In genomic region chr20:62376112-62377063, GRCh38 we compare ENCODE assay signal across 1 cellular context.
TF ChIP-seq lines count a peak whose summit lies in the region.

No MANE protein-coding gene starts in this region.

TF ChIP-seq in HepG2, 621 proteins besides CTCF, POLR2A, EP300 and RAD21 (continued from another document and continues in another):
- TF ChIP-seq ZNF275 (CRISPR knock-in tag; IDR thresholded peaks at IDR 0.05; ENCODE audit: borderline replicate concordance) (peak; percentile 80; the same call in 1 of the 2 replicates), THRA (CRISPR knock-in tag; IDR thresholded peaks at IDR 0.05; ENCODE audit: borderline replicate concordance) (peak; percentile 75; the same call in 1 of the 2 replicates), ZFP41 (CRISPR knock-in tag; IDR thresholded peaks at IDR 0.05; ENCODE audit: borderline replicate concordance) (no peak; the same call in 1 of the 2 replicates), PLSCR1 (CRISPR knock-in tag; IDR thresholded peaks at IDR 0.05; ENCODE audit: borderline replicate concordance) (no peak), MEIS1 (CRISPR knock-in tag; IDR thresholded peaks at IDR 0.05; ENCODE audit: borderline replicate concordance) (peak; percentile 91), HNF1A (IDR thresholded peaks at IDR 0.05; ENCODE audit: low read depth) (no peak), HNF1A (CRISPR knock-in tag; IDR thresholded peaks at IDR 0.05; ENCODE audit: borderline replicate concordance) (peak; percentile 47; the same call in 1 of the 2 replicates), ZNF142 (CRISPR knock-in tag; IDR thresholded peaks at IDR 0.05) (peak; percentile 77), ZNF850 (CRISPR knock-in tag; conservative IDR thresholded peaks at IDR 0.05) (peak; percentile 85; the same call in 1 of the 2 replicates), DZIP1 (CRISPR knock-in tag; IDR thresholded peaks at IDR 0.05) (no peak), ZNF550 (CRISPR knock-in tag; IDR thresholded peaks at IDR 0.05; ENCODE audit: borderline replicate concordance) (no peak), POLR2AphosphoS5 (IDR thresholded peaks at IDR 0.05; ENCODE audit: low read depth, low read length) (peak; percentile 88), NFE2L1 (CRISPR knock-in tag; IDR thresholded peaks at IDR 0.05; ENCODE audit: borderline replicate concordance) (no peak), CEBPB (IDR thresholded peaks at IDR 0.05; ENCODE audit: borderline replicate concordance, low read depth, low read length) (no peak), HNRNPH1 (optimal IDR thresholded peaks at IDR 0.05; ENCODE audit: low read depth, low read length) (peak; percentile 38), NR2F6 (IDR thresholded peaks at IDR 0.05) (0 out of 2 replicates have a peak, but pooled peaks have one; percentile 22), NR2F6 (CRISPR knock-in tag; IDR thresholded peaks at IDR 0.05) (peak; percentile 60), MLLT10 (CRISPR knock-in tag; IDR thresholded peaks at IDR 0.05) (peak; percentile 40; the same call in 1 of the 2 replicates), ZBTB14 (CRISPR knock-in tag; IDR thresholded peaks at IDR 0.05) (peak; percentile 41), ZNF343 (CRISPR knock-in tag; IDR thresholded peaks at IDR 0.05) (peak; percentile 85), ATF7-NPFF (CRISPR knock-in tag; IDR thresholded peaks at IDR 0.05; ENCODE audit: low read depth) (peak; percentile 70; the same call in 1 of the 2 replicates), SSRP1 (CRISPR knock-in tag; IDR thresholded peaks at IDR 0.05) (no peak), ZNF562 (CRISPR knock-in tag; IDR thresholded peaks at IDR 0.05; ENCODE audit: borderline replicate concordance) (no peak), SUZ12 (IDR thresholded peaks at IDR 0.05; ENCODE audit: low read depth, low read length) (no peak; the same call in 1 of the 2 replicates), KAT7 (CRISPR knock-in tag; IDR thresholded peaks at IDR 0.05; ENCODE audit: borderline replicate concordance) (peak; percentile 70), BRF2 (CRISPR knock-in tag; IDR thresholded peaks at IDR 0.05) (no peak), NFIC (IDR thresholded peaks at IDR 0.05; ENCODE audit: low read length) (no peak), SRSF9 (IDR thresholded peaks at IDR 0.05; ENCODE audit: borderline replicate concordance, insufficient read depth, low read depth, low read length, poor library complexity, severe bottlenecking) (no peak), MAX (IDR thresholded peaks at IDR 0.05) (peak; percentile 68)
